ENCODE assay signal across 10 cellular contexts in the genomic region with DNA sequence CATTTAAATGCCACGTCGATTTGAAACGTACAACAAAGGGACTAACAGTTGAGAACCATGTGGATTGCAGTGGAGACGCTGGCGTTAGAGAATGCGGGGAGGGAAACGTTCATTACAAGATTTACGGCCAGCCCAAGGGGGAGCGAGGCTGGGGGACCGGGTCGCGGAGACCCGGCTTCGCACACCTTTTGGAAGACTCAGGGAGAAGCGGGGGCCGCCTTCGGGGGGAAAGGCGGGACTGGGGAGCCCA. TPM values are rescaled to one million over a fixed set of nuclear protein-coding genes. Genes with fewer than 3 reads are reported as not detected.
A peak's percentile ranks its signal among the peaks of the same experiment; 100 is the strongest.
DNase-seq lines count a peak whose midpoint lies in the region; ATAC-seq and TF ChIP-seq lines count a peak whose summit lies in the region.
"Had no signal": no experiment of that assay in that cellular context is flagged by ENCODE, and none has a peak within 500 bp of the region (broad histone marks: within the 10 kb centered on the region; RNA-seq: fewer than 3 reads in every experiment).

No MANE protein-coding gene starts in this region.

- H2BK5ac ChIP-seq in IMR-90 (ENCODE audit: low read depth, low read length, poor library complexity, severe bottlenecking): peak overlapping the region; percentile 76

- peak overlapping the region; percentile 94 for H2AFZ ChIP-seq in IMR-90 (replicated peaks; ENCODE audit: low read length, poor library complexity)

- H3K27me3 ChIP-seq in GM06990 (replicated peaks; ENCODE audit: control insufficient read depth, insufficient read depth, low read length) (no peaks in the 10 kb centered on the region), IMR-90 (ENCODE audit: control insufficient read depth, insufficient read depth, low read length) (no peaks in the 10 kb centered on the region), body of pancreas (no peaks in the 10 kb centered on the region), mononuclear cell (ENCODE audit: insufficient read depth, low read length) (no peaks in the 10 kb centered on the region), H7 (ENCODE audit: control insufficient read depth, insufficient read depth, low read length) (no peaks in the 10 kb centered on the region)

- no peak overlapping the region for H2AK5ac ChIP-seq in IMR-90 (ENCODE audit: low read depth, low read length)

- H3K4me3 ChIP-seq in GM06990 (replicated peaks; ENCODE audit: low read depth, low read length): peak overlapping the region; percentile 81
- peak overlapping the region; percentile 82 for H3K4me3 ChIP-seq in IMR-90 (ENCODE audit: insufficient read depth, low read depth, low read length)
- H3K4me3 ChIP-seq in body of pancreas: peak overlapping the region; percentile 54 to 67
- peak overlapping the region; percentile 70 for H3K4me3 ChIP-seq in mononuclear cell (ENCODE audit: low read length)
- H3K4me3 ChIP-seq in H7 (ENCODE audit: insufficient read depth, low read depth, low read length): no peak overlapping the region

- no peaks in the 10 kb centered on the region for H3K9me1 ChIP-seq in IMR-90 (ENCODE audit: insufficient read depth, low read length)

- BruUV-seq in IMR-90 (replicated peaks; lab: Mats Ljungman, UMichigan): no TSS peak

- peak overlapping the region; percentile 74 for H3K9ac ChIP-seq in IMR-90 (ENCODE audit: low read depth, low read length)

- H4K91ac ChIP-seq in IMR-90 (ENCODE audit: insufficient read depth, low read depth, low read length): 0 out of 2 replicates have a peak overlapping the region, but pooled peaks have one; percentile 4

- peak overlapping the region; percentile 41 for H3K4ac ChIP-seq in IMR-90 (ENCODE audit: low read depth, low read length)

- H3K4me1 ChIP-seq in IMR-90 (ENCODE audit: control insufficient read depth, insufficient read depth, low read length) (no peaks in the 10 kb centered on the region), body of pancreas (peaks cover 16% of the 10 kb centered on the region), mononuclear cell (ENCODE audit: insufficient read depth, low read length) (peaks cover 10% of the 10 kb centered on the region)

- TF ChIP-seq CTCF in GM06990 (IDR thresholded peaks at IDR 0.05; ENCODE audit: insufficient read depth, low read length, poor library complexity, severe bottlenecking) (no peak), IMR-90 (conservative IDR thresholded peaks at IDR 0.05; ENCODE audit: low read depth, low read length) (no peak), body of pancreas (IDR thresholded peaks at IDR 0.05) (no peak), GM13976 (IDR thresholded peaks at IDR 0.05; ENCODE audit: borderline replicate concordance, control extremely low read depth, extremely low read depth, insufficient read depth, missing control alignments) (no peak)

- 5% methylated on average over 6 of the region's 18 CpGs; no CpG with 5 or more reads in 1 of the 2 experiments for WGBS in IMR-90 (ENCODE audit: extremely low coverage in 2 of 2, insufficient read length in 1 of 2), 2 experiments
- WGBS in body of pancreas, 2 donors: 1% methylated on average over 16 to 18 of the region's 18 CpGs

- no peaks in the 10 kb centered on the region for H3K36me3 ChIP-seq in GM06990 (ENCODE audit: control insufficient read depth, insufficient read depth, low read length)
- no peaks in the 10 kb centered on the region for H3K36me3 ChIP-seq in IMR-90 (ENCODE audit: control insufficient read depth, insufficient read depth, low read length)
- H3K36me3 ChIP-seq in body of pancreas (replicated peaks in 1 of 2; ENCODE audit: insufficient read depth in 1 of 2, low read depth in 2 of 2): no peaks in the 10 kb centered on the region
- no peaks in the 10 kb centered on the region for H3K36me3 ChIP-seq in H7 (replicated peaks; ENCODE audit: control insufficient read depth, insufficient read depth, low read length)

- H3K18ac ChIP-seq in IMR-90 (ENCODE audit: low read depth, low read length): peak overlapping the region; percentile 31

- no peak overlapping the region for H2BK20ac ChIP-seq in IMR-90 (ENCODE audit: low read depth, low read length)

- CTCF ChIA-PET in IMR-90 (lab: Yijun Ruan, JAX): no interaction called here

- peak overlapping the region; percentile 94 to 95 for H4K8ac ChIP-seq in IMR-90 (ENCODE audit: low read depth in 2 of 2, low read length in 2 of 2)

- peak overlapping the region; percentile 52; the same call in 1 of the 2 replicates for H3K14ac ChIP-seq in IMR-90 (replicated peaks; ENCODE audit: low read depth, low read length)

- H4K20me1 ChIP-seq in IMR-90 (ENCODE audit: insufficient read depth, low read length): no peaks in the 10 kb centered on the region

- peak overlapping the region; percentile 69 for H3K56ac ChIP-seq in IMR-90 (ENCODE audit: extremely low read depth, insufficient read depth, low read length)

- no peaks in the 10 kb centered on the region for H3K79me1 ChIP-seq in IMR-90 (ENCODE audit: low read depth in 1 of 2, low read length in 2 of 2)

- H3K27ac ChIP-seq in IMR-90 (ENCODE audit: insufficient read depth, low read length): peak overlapping the region; percentile 72; the same call in 1 of the 2 replicates
- H3K27ac ChIP-seq in body of pancreas: peak overlapping the region; percentile 97 to 100 (median 98)

- H3K4me2 ChIP-seq in IMR-90 (ENCODE audit: low read depth, low read length): peak overlapping the region; percentile 77

- peak overlapping the region; percentile 69 for H4K5ac ChIP-seq in IMR-90 (ENCODE audit: low read depth, low read length)

- DNase-seq in GM06990 (ENCODE audit: extremely low read depth, insufficient read length) (no peak), IMR-90 (peak; percentile 8), body of pancreas (no peak), H7 (no peak), GM13976 (ENCODE audit: low spot score) (no peak), ureter (ENCODE audit: low spot score) (no peak)
- no peak for DNase-seq in stimulated activated naive CD4-positive, alpha-beta T cell treated with Interleukin-2 at 50 U/mL for 16 hours (lab: John Stamatoyannopoulos, UW)

- ATAC-seq in IMR-90 (ENCODE audit: low read depth) (no peak), body of pancreas (peak; percentile 9)

- H3K9me3 ChIP-seq in IMR-90 (ENCODE audit: control insufficient read depth, insufficient read depth, low read length) (no peaks in the 10 kb centered on the region), body of pancreas (no peaks in the 10 kb centered on the region), mononuclear cell (ENCODE audit: low read depth, low read length) (no peaks in the 10 kb centered on the region)

- H2BK120ac ChIP-seq in IMR-90 (ENCODE audit: low read depth, low read length): no peak overlapping the region

- H3K23ac ChIP-seq in IMR-90 (ENCODE audit: low read depth, low read length): peak overlapping the region; percentile 51; the same call in 1 of the 2 replicates

- POLR2A ChIA-PET in IMR-90 (lab: Charles Lee; ENCODE audit: unreplicated experiment): interaction anchor here (0.5 kb wide), 1 partner anchor 344 kb away, joined by 4 read pairs; no protein-coding TSS in a partner anchor

- intact Hi-C loops in IMR-90 (cut with micrococcal nuclease): no loop called here
- intact Hi-C loops in body of pancreas (cut with DNase I): no loop called here

- no peak for TF ChIP-seq RAD21 in IMR-90 (IDR thresholded peaks at IDR 0.05; ENCODE audit: low read length)

- peak overlapping the region; percentile 94 for H2AK9ac ChIP-seq in IMR-90 (replicated peaks; ENCODE audit: low read depth, low read length, poor library complexity)

- no peak overlapping the region for H2BK15ac ChIP-seq in IMR-90 (ENCODE audit: low read depth, low read length)

- no peak for TF ChIP-seq POLR2A in IMR-90 (IDR thresholded peaks at IDR 0.05; ENCODE audit: low read depth, low read length)
- TF ChIP-seq POLR2A in body of pancreas (IDR thresholded peaks at IDR 0.05): no peak

- in situ Hi-C loops in IMR-90 (cut with MboI; ENCODE audit: low sequenced_read_pairs) (loop anchor here (25.0 kb wide), 1 partner anchor 351 kb away; a partner anchor contains a TSS), GM13976 (cut with MboI; ENCODE audit: low sequenced_read_pairs, unreplicated experiment) (no loop called here)

- dilution Hi-C loops in IMR-90 (cut with HindIII; ENCODE audit: low sequenced_read_pairs, unreplicated experiment): no loop called here

TF ChIP-seq in IMR-90, 13 proteins besides CTCF, POLR2A, EP300 and RAD21 (continues in another document):
- TF ChIP-seq FOS (IDR thresholded peaks at IDR 0.05; ENCODE audit: low read depth, low read length) (no peak), BHLHE40 (IDR thresholded peaks at IDR 0.05; ENCODE audit: low read depth, low read length) (no peak), CEBPB (IDR thresholded peaks at IDR 0.05; ENCODE audit: low read depth, low read length) (no peak), SMC3 (IDR thresholded peaks at IDR 0.05; ENCODE audit: low read depth, low read length) (no peak), RFX5 (IDR thresholded peaks at IDR 0.05; ENCODE audit: low read depth, low read length) (no peak)
- TF ChIP-seq, protein P1, sequence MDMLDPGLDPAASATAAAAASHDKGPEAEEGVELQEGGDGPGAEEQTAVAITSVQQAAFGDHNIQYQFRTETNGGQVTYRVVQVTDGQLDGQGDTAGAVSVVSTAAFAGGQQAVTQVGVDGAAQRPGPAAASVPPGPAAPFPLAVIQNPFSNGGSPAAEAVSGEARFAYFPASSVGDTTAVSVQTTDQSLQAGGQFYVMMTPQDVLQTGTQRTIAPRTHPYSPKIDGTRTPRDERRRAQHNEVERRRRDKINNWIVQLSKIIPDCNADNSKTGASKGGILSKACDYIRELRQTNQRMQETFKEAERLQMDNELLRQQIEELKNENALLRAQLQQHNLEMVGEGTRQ (IDR thresholded peaks at IDR 0.05; ENCODE audit: low read depth, low read length): no peak
- TF ChIP-seq, protein P2, sequence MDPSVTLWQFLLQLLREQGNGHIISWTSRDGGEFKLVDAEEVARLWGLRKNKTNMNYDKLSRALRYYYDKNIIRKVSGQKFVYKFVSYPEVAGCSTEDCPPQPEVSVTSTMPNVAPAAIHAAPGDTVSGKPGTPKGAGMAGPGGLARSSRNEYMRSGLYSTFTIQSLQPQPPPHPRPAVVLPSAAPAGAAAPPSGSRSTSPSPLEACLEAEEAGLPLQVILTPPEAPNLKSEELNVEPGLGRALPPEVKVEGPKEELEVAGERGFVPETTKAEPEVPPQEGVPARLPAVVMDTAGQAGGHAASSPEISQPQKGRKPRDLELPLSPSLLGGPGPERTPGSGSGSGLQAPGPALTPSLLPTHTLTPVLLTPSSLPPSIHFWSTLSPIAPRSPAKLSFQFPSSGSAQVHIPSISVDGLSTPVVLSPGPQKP (IDR thresholded peaks at IDR 0.05; ENCODE audit: borderline replicate concordance, low read depth, low read length): no peak

RNA-seq across cellular contexts. Expression of a gene that starts 20.8 kb away (rescaled TPM):
- total RNA-seq in IMR-90 (2012; rRNA removed) (not detected in 2 replicates), body of pancreas (not detected), mononuclear cell (not detected), ureter (0.60 TPM)
- polyA plus RNA-seq in IMR-90 (2012; rRNA removed): not detected in 2 replicates
- polyA plus RNA-seq in IMR-90 (2012; cell fraction: cytosol; rRNA removed): not detected in 2 replicates
- polyA plus RNA-seq in IMR-90 (2012; cell fraction: nucleus; rRNA removed; ENCODE audit: low replicate concordance): not detected in 2 replicates
- not detected in 2 replicates for total RNA-seq in H7 (2014; rRNA removed; shearing (Covaris generic))
- total RNA-seq: RPMI7951 had no signal

RNA-seq across cellular contexts. Expression of a gene that starts 48.8 kb away (rescaled TPM):
- total RNA-seq in IMR-90 (2012; rRNA removed) (not detected in 2 replicates), body of pancreas (not detected), mononuclear cell (under 0.01 TPM), ureter (not detected)
- not detected in 2 replicates for polyA plus RNA-seq in IMR-90 (2012; rRNA removed)
- not detected in 2 replicates for polyA plus RNA-seq in IMR-90 (2012; cell fraction: cytosol; rRNA removed)
- not detected in 2 replicates for polyA plus RNA-seq in IMR-90 (2012; cell fraction: nucleus; rRNA removed; ENCODE audit: low replicate concordance)
- not detected in 2 replicates for total RNA-seq in H7 (2014; rRNA removed; shearing (Covaris generic))
- total RNA-seq: renal cortical epithelial cell, RPMI7951 had no signal
